Comparison of ENCODE assay signal across 8 cellular contexts in genomic region chr3:57228734-57229505, GRCh38. TPM values are rescaled to one million over a fixed set of nuclear protein-coding genes. Genes with fewer than 3 reads are reported as not detected.
DNase-seq lines count a peak whose midpoint lies in the region; ATAC-seq and TF ChIP-seq lines count a peak whose summit lies in the region.

No MANE protein-coding gene starts in this region.

- H3K4me3 Mint-ChIP-seq in stimulated activated naive CD8-positive, alpha-beta T cell treated with anti-CD3 and anti-CD28 coated beads, Interleukin-15, Interleukin-2, amounts not matched to agents 100 ng/mL and 50 ng/mL, for 24 hours: peak overlapping the region; percentile 92

- intact Hi-C loops in Panc1 (cut with micrococcal nuclease; ENCODE audit: unreplicated experiment) (loop anchor here (10.0 kb wide), 1 partner anchor 124 kb away; no protein-coding TSS in a partner anchor), posterior cingulate gyrus (cut with DNase I) (loop anchor here (5.0 to 10.0 kb wide), 3 partner anchors 57 to 528 kb away; partner anchors contain the start of gene SLMAP)

- TSS peak; percentile 75 for BruUV-seq in Panc1 (replicated peaks; lab: Mats Ljungman, UMichigan)

- peak overlapping the region; percentile 85 for H3K9ac ChIP-seq in mucosa of stomach (ENCODE audit: low read length)

- POLR2A ChIA-PET in Panc1 (lab: Charles Lee): interaction anchor here (0.6 kb wide), 1 partner anchor 368 kb away, joined by 4 read pairs; the partner anchor contains the start of gene ARF4

- H3K9me3 Mint-ChIP-seq in stimulated activated naive CD8-positive, alpha-beta T cell treated with anti-CD3 and anti-CD28 coated beads, Interleukin-15, Interleukin-2, amounts not matched to agents 100 ng/mL and 50 ng/mL, for 24 hours: no peaks in the 10 kb centered on the region

- H3K4me1 ChIP-seq in Panc1 (ENCODE audit: control insufficient read depth, insufficient read depth, low read length) (peaks cover 21% of the 10 kb centered on the region), mucosa of stomach (ENCODE audit: control insufficient read depth, insufficient read depth, low read length) (peaks cover 9% of the 10 kb centered on the region)

- H3K27ac ChIP-seq in Panc1 (ENCODE audit: low read length): peak overlapping the region; percentile 84

- H3K4me3 ChIP-seq in Panc1 (ENCODE audit: low read depth in 2 of 2, low read length in 2 of 2) (peak overlapping the region; percentile 86 to 87), mucosa of stomach (ENCODE audit: low read length) (peak overlapping the region; percentile 99)

- CTCF ChIA-PET in Panc1 (lab: Charles Lee): interaction anchor here (0.6 kb wide), 1 partner anchor 95 kb away, joined by 6 read pairs; no protein-coding TSS in a partner anchor

- H3K27me3 ChIP-seq in Panc1 (ENCODE audit: control insufficient read depth, insufficient read depth, low read length) (no peaks in the 10 kb centered on the region), mucosa of stomach (ENCODE audit: control insufficient read depth, insufficient read depth, low read length) (no peaks in the 10 kb centered on the region)

- peaks cover 36% of the 10 kb centered on the region for H3K4me1 Mint-ChIP-seq in stimulated activated naive CD8-positive, alpha-beta T cell treated with anti-CD3 and anti-CD28 coated beads, Interleukin-15, Interleukin-2, amounts not matched to agents 100 ng/mL and 50 ng/mL, for 24 hours (ENCODE audit: low read depth)

- no peaks in the 10 kb centered on the region for H3K36me3 Mint-ChIP-seq in stimulated activated naive CD8-positive, alpha-beta T cell treated with anti-CD3 and anti-CD28 coated beads, Interleukin-15, Interleukin-2, amounts not matched to agents 100 ng/mL and 50 ng/mL, for 24 hours (ENCODE audit: low read depth)

- H3K36me3 ChIP-seq in Panc1 (ENCODE audit: control insufficient read depth, insufficient read depth, low read length) (no peaks in the 10 kb centered on the region; the same call in 1 of the 2 replicates), mucosa of stomach (ENCODE audit: control insufficient read depth, insufficient read depth, low read length) (no peaks in the 10 kb centered on the region)

- no peak for DNase-seq in stimulated activated naive CD8-positive, alpha-beta T cell treated with anti-CD3 and anti-CD28 coated beads, Interleukin-15, Interleukin-2, amounts not matched to agents 100 U/mL and 50 U/mL, for 24 hours
- DNase-seq in Panc1 (ENCODE audit: low read depth, low spot score) (no peak), dedifferentiated amniotic fluid mesenchymal stem cell (ENCODE audit: extremely low spot score) (peak; percentile 44), posterior cingulate gyrus (no peak), HK-2 (ENCODE audit: unreplicated experiment) (no peak), NCI-H510A treated with DMSO at 0.1 percent for 48 hours (lab: John Stamatoyannopoulos, UW) (no peak)

- no peak for TF ChIP-seq CTCF in Panc1 (IDR thresholded peaks at IDR 0.05)

- H3K9me3 ChIP-seq in Panc1 (ENCODE audit: control insufficient read depth, insufficient read depth, low read depth, low read length): no peaks in the 10 kb centered on the region
- no peaks in the 10 kb centered on the region for H3K9me3 ChIP-seq in mucosa of stomach (ENCODE audit: control insufficient read depth, low read length)

- no peak for ATAC-seq in stimulated activated naive CD8-positive, alpha-beta T cell treated with anti-CD3 and anti-CD28 coated beads, Interleukin-15, Interleukin-2, amounts not matched to agents 100 U/mL and 50 U/mL, for 24 hours
- no peak for ATAC-seq in Panc1

- H3K27me3 Mint-ChIP-seq in stimulated activated naive CD8-positive, alpha-beta T cell treated with anti-CD3 and anti-CD28 coated beads, Interleukin-15, Interleukin-2, amounts not matched to agents 100 ng/mL and 50 ng/mL, for 24 hours: no peaks in the 10 kb centered on the region

- in situ Hi-C loops in Panc1 (cut with HindIII; ENCODE audit: low pct_unique_long_range_greater_than_20kb, low sequenced_read_pairs): no loop called here

- H3K27ac Mint-ChIP-seq in stimulated activated naive CD8-positive, alpha-beta T cell treated with anti-CD3 and anti-CD28 coated beads, Interleukin-15, Interleukin-2, amounts not matched to agents 100 ng/mL and 50 ng/mL, for 24 hours: peak overlapping the region; percentile 80

RNA-seq across cellular contexts. Expression of gene APPL1, which starts 1.4 kb away (rescaled TPM):
- 36.3 TPM for total RNA-seq in Panc1 (2021; ENCODE audit: unreplicated experiment)
- 21.4 TPM for polyA plus RNA-seq in Panc1 (2012; ENCODE audit: insufficient read length)

RNA-seq across cellular contexts. Expression of gene HESX1, which starts 29.1 kb away (rescaled TPM):
- 1.1 TPM for total RNA-seq in Panc1 (2021; ENCODE audit: unreplicated experiment)
- 0.51 TPM for polyA plus RNA-seq in Panc1 (2012; ENCODE audit: insufficient read length)
